In genomic region chr17:82506402-82506801, GRCh38 we compare ENCODE assay signal across 8 cellular contexts. TPM values are rescaled to one million over a fixed set of nuclear protein-coding genes. Genes with fewer than 3 reads are reported as not detected.
DNase-seq lines count a peak whose midpoint lies in the region; ATAC-seq and TF ChIP-seq lines count a peak whose summit lies in the region.
"Not testable (repeated sequence)": the region's sequence is repeated elsewhere in the genome, so short reads cannot be mapped to it uniquely, and the experiment has no call there.

No MANE protein-coding gene starts in this region.

- DNase-seq in GM10266 (ENCODE audit: extremely low spot score): peak; percentile 61
- DNase-seq in LHCN-M2 (ENCODE audit: low read depth): peak; percentile 51
- DNase-seq in T-helper 17 cell: not testable (repeated sequence)
- peak; percentile 55 for DNase-seq in activated naive CD8-positive, alpha-beta T cell treated with anti-CD3 and anti-CD28 coated beads, Interleukin-2, amount 50 U/mL, for 24 hours
- peak in 2 of 3 donors; percentile 31 to 39 for DNase-seq in stimulated activated CD4-positive, alpha-beta T cell treated with anti-CD3 and anti-CD28 coated beads, TNF-alpha, amount 100 ng/mL, for 48 hours (ENCODE audit: low read depth in 3 of 3)

- H3K27me3 Mint-ChIP-seq in T-helper 17 cell; activated naive CD8-positive, alpha-beta T cell treated with anti-CD3 and anti-CD28 coated beads, Interleukin-2, amount 50 U/mL, for 24 hours: not testable (repeated sequence)

- not testable (repeated sequence) for H3K4me1 Mint-ChIP-seq in T-helper 17 cell
- H3K4me1 Mint-ChIP-seq in activated naive CD8-positive, alpha-beta T cell treated with anti-CD3 and anti-CD28 coated beads, Interleukin-2, amount 50 U/mL, for 24 hours: peaks cover 14% of the 10 kb centered on the region

- H3K36me3 Mint-ChIP-seq in T-helper 17 cell (ENCODE audit: low read depth); activated naive CD8-positive, alpha-beta T cell treated with anti-CD3 and anti-CD28 coated beads, Interleukin-2, amount 50 U/mL, for 24 hours (ENCODE audit: low read depth): not testable (repeated sequence)

- not testable (repeated sequence) for H3K9me3 Mint-ChIP-seq in activated naive CD8-positive, alpha-beta T cell treated with anti-CD3 and anti-CD28 coated beads, Interleukin-2, amount 50 U/mL, for 24 hours

- H3K27ac Mint-ChIP-seq in T-helper 17 cell: peak overlapping the region; percentile 14
- peak overlapping the region; percentile 56 for H3K27ac Mint-ChIP-seq in activated naive CD8-positive, alpha-beta T cell treated with anti-CD3 and anti-CD28 coated beads, Interleukin-2, amount 50 U/mL, for 24 hours

- not testable (repeated sequence) for H3K4me3 Mint-ChIP-seq in T-helper 17 cell; activated naive CD8-positive, alpha-beta T cell treated with anti-CD3 and anti-CD28 coated beads, Interleukin-2, amount 50 U/mL, for 24 hours

- TF ChIP-seq POLR2A in GM19099 (IDR thresholded peaks at IDR 0.05; ENCODE audit: extremely low read depth, insufficient read length, low read depth): peak; percentile 25

- not testable (repeated sequence) for H3K9me3 ChIP-seq in T-helper 17 cell (ENCODE audit: control insufficient read depth, low read length, poor library complexity, severe bottlenecking)

- ATAC-seq in GM21717 (IDR thresholded peaks at IDR 0.05; ENCODE audit: unreplicated experiment): peak; percentile 73
- peak; percentile 91 for ATAC-seq in HG03064 (IDR thresholded peaks at IDR 0.05; ENCODE audit: low read depth, unreplicated experiment)
- peak; percentile 42 for ATAC-seq in T-helper 17 cell
- ATAC-seq in activated naive CD8-positive, alpha-beta T cell treated with anti-CD3 and anti-CD28 coated beads, Interleukin-2, amount 50 U/mL, for 24 hours: peak; percentile 96

- not testable (repeated sequence) for TF ChIP-seq CTCF in GM10266 (IDR thresholded peaks at IDR 0.05; ENCODE audit: control insufficient read depth, insufficient read depth, low read depth, missing control alignments)

RNA-seq across cellular contexts. Expression of gene FOXK2, which starts 13.1 kb away (rescaled TPM):
- 24.8 and 31.5 TPM in 2 replicates for total RNA-seq in LHCN-M2 (2014; rRNA removed)
- polyA plus RNA-seq in LHCN-M2 (2012): 22.7 TPM
- 10 to 100 TPM; 41.5 to 42.7 TPM for total RNA-seq in T-helper 17 cell

RNA-seq across cellular contexts. Expression of gene NARF, which starts 47.9 kb away (rescaled TPM):
- total RNA-seq in LHCN-M2 (2014; rRNA removed): 62.7 and 62.8 TPM in 2 replicates
- 59.4 TPM for polyA plus RNA-seq in LHCN-M2 (2012)
- 10 to 100 TPM; 86.2 to 94.4 TPM for total RNA-seq in T-helper 17 cell

RNA-seq across cellular contexts. Expression of gene CYBC1, which starts 55.9 kb away (rescaled TPM):
- total RNA-seq in LHCN-M2 (2014; rRNA removed) (83.5 and 107 TPM in 2 replicates), T-helper 17 cell (100 to 1,000 TPM; 110 to 121 TPM)
- 46.1 TPM for polyA plus RNA-seq in LHCN-M2 (2012)

Comparison
In these comparisons a context has a peak if more than half of its experiments do, and no peak if none do; other contexts are left out.
1. ATAC-seq: peak in every context shown above with its lines; median percentile 96 in activated naive CD8-positive, alpha-beta T cell treated with anti-CD3 and anti-CD28 coated beads, Interleukin-2, amount 50 U/mL, for 24 hours; 91 in HG03064; 73 in GM21717; 42 in T-helper 17 cell.